1 cellular context compared by ENCODE assay signal in the genomic region with DNA sequence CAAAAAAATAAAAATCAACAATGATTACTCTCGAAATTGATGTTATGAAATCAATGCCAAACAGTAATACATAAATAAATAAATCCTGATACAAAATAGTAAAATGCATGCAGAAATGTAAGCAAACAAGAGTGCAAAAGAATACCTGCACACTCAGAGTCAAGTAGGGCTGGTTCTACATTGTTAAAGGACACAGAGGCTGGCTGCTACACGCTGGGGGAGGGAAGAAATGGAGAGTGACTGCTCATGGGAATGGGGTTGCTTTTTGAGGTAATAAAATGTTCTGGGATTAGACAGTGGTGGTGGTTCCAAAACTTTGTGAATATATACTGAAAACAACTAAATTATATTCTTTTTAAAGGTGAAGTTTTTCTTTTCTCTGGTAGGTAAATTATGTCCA.
A peak's percentile ranks its signal among the peaks of the same experiment; 100 is the strongest.
TF ChIP-seq lines count a peak whose summit lies in the region.

No MANE protein-coding gene starts in this region.

TF ChIP-seq in K562, 482 proteins besides CTCF, POLR2A, EP300 and RAD21:
- no peak for TF ChIP-seq HDAC8 (tag; IDR thresholded peaks at IDR 0.05)
- TF ChIP-seq ZNF764 (CRISPR knock-in tag; IDR thresholded peaks at IDR 0.05; ENCODE audit: low read depth): no peak
- no peak for TF ChIP-seq POLR2G (IDR thresholded peaks at IDR 0.05; ENCODE audit: low read depth, low read length)
- peak; percentile 48; the same call in 1 of the 2 replicates for TF ChIP-seq FOXJ3 (CRISPR knock-in tag; IDR thresholded peaks at IDR 0.05)
